In the genomic region with DNA sequence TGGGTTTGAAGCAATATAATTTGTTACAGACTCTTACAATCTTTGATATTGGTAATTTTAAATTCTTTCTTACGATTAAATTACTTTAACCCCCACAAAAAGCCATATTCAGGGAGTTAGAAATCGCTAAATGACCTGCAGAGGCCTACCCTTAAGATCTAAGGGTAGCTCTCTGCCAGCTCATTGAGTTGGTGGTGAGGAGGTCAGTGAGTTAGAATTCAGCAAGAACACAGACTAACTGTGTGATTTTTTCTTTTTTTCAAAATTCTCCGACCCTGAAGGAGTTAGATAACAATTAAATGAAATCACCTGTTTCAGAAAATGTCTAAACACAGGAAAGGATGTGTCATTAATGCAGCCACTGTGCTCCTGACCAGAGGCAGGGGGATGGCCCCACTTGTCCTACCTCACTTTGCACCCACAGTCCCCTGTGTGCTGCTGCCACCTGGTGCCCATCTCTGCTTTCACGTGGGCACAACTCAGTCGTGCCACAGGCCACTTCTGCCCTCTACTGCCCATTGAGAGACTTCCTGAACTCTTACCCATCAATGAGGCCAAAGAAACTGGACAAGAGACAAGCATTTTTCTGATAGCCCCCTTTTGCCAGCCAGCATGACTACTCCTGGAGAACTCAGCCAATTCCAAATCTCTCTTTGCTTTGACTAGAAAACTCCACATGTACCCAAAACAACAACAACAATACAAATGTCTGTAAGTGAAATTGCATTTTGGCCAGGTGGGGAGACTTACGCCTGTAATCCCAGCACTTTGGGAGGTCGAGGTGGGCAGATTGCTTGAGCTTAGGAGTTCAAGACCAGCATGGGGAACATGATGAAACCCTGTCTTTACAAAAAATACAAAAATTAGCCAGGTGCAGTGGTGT, we compare ENCODE assay signal across 8 cellular contexts. TPM values are rescaled to one million over a fixed set of nuclear protein-coding genes. Genes with fewer than 3 reads are reported as not detected.
A peak's percentile ranks its signal among the peaks of the same experiment; 100 is the strongest.
DNase-seq lines count a peak whose midpoint lies in the region; ATAC-seq and TF ChIP-seq lines count a peak whose summit lies in the region.

No MANE protein-coding gene starts in this region.

- H3K4me3 Mint-ChIP-seq in central memory CD8-positive, alpha-beta T cell, result no peak overlapping the region

- H3K4me3 ChIP-seq in AG04449 (ENCODE audit: low read depth, low read length), result no peak overlapping the region
- no peak overlapping the region for H3K4me3 ChIP-seq in left lung

- TF ChIP-seq CTCF in AG04449 (IDR thresholded peaks at IDR 0.05; ENCODE audit: insufficient read depth, low read length, missing control alignments), result peak; percentile 99
- TF ChIP-seq CTCF in left lung (IDR thresholded peaks at IDR 0.05), result peak; percentile 87 to 96

- peaks cover 6% of the 10 kb centered on the region for H3K27me3 Mint-ChIP-seq in central memory CD8-positive, alpha-beta T cell

- H3K36me3 Mint-ChIP-seq in central memory CD8-positive, alpha-beta T cell (ENCODE audit: insufficient read depth), result no peaks in the 10 kb centered on the region

- H3K27ac ChIP-seq in left lung, result no peak overlapping the region

- no peaks in the 10 kb centered on the region for H3K9me3 ChIP-seq in left lung

- no peak overlapping the region for H3K27ac Mint-ChIP-seq in central memory CD8-positive, alpha-beta T cell (ENCODE audit: low read depth)

- ATAC-seq in GM18867 (IDR thresholded peaks at IDR 0.05; ENCODE audit: unreplicated experiment) (peak; percentile 80), HG03354 (IDR thresholded peaks at IDR 0.05; ENCODE audit: poor library complexity, severe bottlenecking, unreplicated experiment) (peak; percentile 71), left lung (peak; percentile 97)
- peak; percentile 94 for ATAC-seq in central memory CD8-positive, alpha-beta T cell (replicated peaks; ENCODE audit: extremely low read depth, poor library complexity, severe bottlenecking)

- POLR2A ChIA-PET in AG04449 (lab: Yijun Ruan, JAX), result no interaction called here

- CTCF ChIA-PET in AG04449 (lab: Yijun Ruan, JAX), result interaction anchor here (0.7 to 15.3 kb wide), 50 partner anchors 9 to 758 kb away, joined by 3 to 1007 read pairs (median 6); a partner anchor contains a TSS

- intact Hi-C loops in left lung (cut with DNase I), result loop anchor here in 1 of 2 donors (5.0 kb wide), 1 partner anchor 94 kb away; no protein-coding TSS in a partner anchor

- H3K9me3 Mint-ChIP-seq in central memory CD8-positive, alpha-beta T cell, result no peaks in the 10 kb centered on the region

- peaks cover 37% of the 10 kb centered on the region for H3K4me1 Mint-ChIP-seq in central memory CD8-positive, alpha-beta T cell

- peaks cover 20 to 43% of the 10 kb centered on the region in 2 donors for H3K4me1 ChIP-seq in left lung

- no peaks in the 10 kb centered on the region for H3K36me3 ChIP-seq in left lung

- no peaks in the 10 kb centered on the region for H3K27me3 ChIP-seq in left lung

- DNase-seq in AG04449 (ENCODE audit: low read depth, low spot score), result peak; percentile 58
- DNase-seq in NCI-H446 (lab: John Stamatoyannopoulos, UW), result peak; percentile 76 to 82
- DNase-seq in activated CD4-positive, alpha-beta T cell treated with anti-CD3 and anti-CD28 coated beads for 24 hours (ENCODE audit: low read depth in 2 of 2), result peak; percentile 40 to 64
- peak; percentile 68 to 72 for DNase-seq in central memory CD8-positive, alpha-beta T cell (ENCODE audit: low spot score in 2 of 2)
- peak; percentile 88 to 93 for DNase-seq in left lung
- DNase-seq in stimulated activated CD4-positive, alpha-beta T cell treated with anti-CD3 and anti-CD28 coated beads, Interleukin-4, amount 100 ng/mL, for 48 hours (ENCODE audit: low read depth in 2 of 2), result peak; percentile 63 to 67

RNA-seq across cellular contexts. Expression of a gene that starts 8.4 kb away (rescaled TPM):
- 1 to 10 TPM; 1.1 to 4.7 TPM for total RNA-seq in left lung

RNA-seq across cellular contexts. Expression of a gene that starts 29.1 kb away (rescaled TPM):
- total RNA-seq in left lung, result not detected

RNA-seq across cellular contexts. Expression of a gene that starts 33.8 kb away (rescaled TPM):
- 100 to 1,000 TPM; 565 to 617 TPM for total RNA-seq in left lung

RNA-seq across cellular contexts. Expression of a gene that starts 53.9 kb away (rescaled TPM):
- 1 to 10 TPM; 2.8 to 3.0 TPM for total RNA-seq in left lung
